In the genomic region with DNA sequence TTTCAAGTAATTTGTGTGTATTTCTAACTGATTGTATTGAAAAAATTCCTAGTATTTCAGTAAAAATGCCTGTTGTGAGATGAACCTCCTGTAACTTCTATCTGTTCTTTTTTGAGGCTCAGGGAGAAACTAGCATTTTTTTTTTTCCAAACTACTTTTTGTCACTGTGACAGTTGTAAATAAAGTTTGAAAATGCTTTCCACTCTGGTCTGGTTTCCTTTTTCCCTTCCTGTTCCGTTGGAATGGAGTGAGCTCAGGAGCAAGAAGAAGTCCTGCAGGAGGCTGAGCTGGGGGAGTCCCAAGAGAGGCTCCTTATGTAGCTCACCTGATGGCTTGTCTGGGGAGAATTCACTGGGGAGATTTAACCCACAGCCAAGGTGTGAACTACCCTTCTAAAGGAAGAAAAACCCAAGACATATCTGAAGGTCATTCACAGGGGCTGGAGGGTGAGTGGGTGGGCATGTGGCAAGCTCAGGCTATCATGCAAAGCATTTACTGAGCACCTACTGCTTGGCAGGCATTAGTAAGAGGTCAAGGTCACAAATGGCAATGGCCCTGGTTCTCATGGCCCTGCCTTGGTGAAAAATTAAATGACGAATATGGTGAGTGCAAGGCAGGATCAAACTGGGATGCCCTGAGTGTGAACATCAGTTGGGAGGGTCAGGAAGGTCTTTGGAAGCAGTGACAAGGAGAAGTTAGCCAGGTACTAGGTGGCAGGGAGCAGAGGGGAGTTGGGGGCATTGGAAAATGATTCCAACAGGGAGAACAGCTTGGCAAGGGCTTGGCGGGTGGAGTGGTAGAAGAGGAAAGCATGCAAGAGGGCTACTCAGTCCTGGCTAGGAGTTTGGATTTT, we compare ENCODE assay signal across 17 cellular contexts. TPM values are rescaled to one million over a fixed set of nuclear protein-coding genes. Genes with fewer than 3 reads are reported as not detected.
DNase-seq lines count a peak whose midpoint lies in the region; ATAC-seq and TF ChIP-seq lines count a peak whose summit lies in the region.
"Had no signal": no experiment of that assay in that cellular context is flagged by ENCODE, and none has a peak within 500 bp of the region (broad histone marks: within the 10 kb centered on the region; RNA-seq: fewer than 3 reads in every experiment).

No MANE protein-coding gene starts in this region.

- H3K4me1 Mint-ChIP-seq in activated CD8-positive, alpha-beta T cell treated with anti-CD3 and anti-CD28 coated beads, Interleukin-2, amount 10 ng/mL, durations not matched to agents 7 days and 5 days (ENCODE audit: low read depth): peaks cover 88% of the 10 kb centered on the region
- peaks cover 24% of the 10 kb centered on the region for H3K4me1 Mint-ChIP-seq in memory B cell

- WGBS in GM23248 (ENCODE audit: low coverage in 1 of 2, low lambda C conversion rate in 2 of 2, missing lambda C conversion rate in 2 of 2), 2 experiments: 89 to 96% methylated on average over 3 of the region's 3 CpGs

- H3K9me3 Mint-ChIP-seq in activated CD8-positive, alpha-beta T cell treated with anti-CD3 and anti-CD28 coated beads, Interleukin-2, amount 10 ng/mL, durations not matched to agents 7 days and 5 days (ENCODE audit: insufficient read depth): peaks cover 4% of the 10 kb centered on the region
- H3K9me3 Mint-ChIP-seq in memory B cell: peaks cover 5% of the 10 kb centered on the region

- peaks cover 47% of the 10 kb centered on the region for H3K79me2 ChIP-seq in GM23248 (ENCODE audit: insufficient read depth)

- no peak overlapping the region for H3K4me3 ChIP-seq in left ventricle myocardium inferior
- H3K4me3 ChIP-seq in GM23248: no peak overlapping the region
- H3K4me3 ChIP-seq: gastrocnemius medialis had no signal

- no peak overlapping the region for H2AFZ ChIP-seq in GM23248

- intact Hi-C loops in left ventricle myocardium inferior (cut with micrococcal nuclease) (no loop called here), left ventricle myocardium superior (cut with micrococcal nuclease) (no loop called here)

- H3F3A ChIP-seq in GM23248 (ENCODE audit: insufficient read depth): peaks cover 89% of the 10 kb centered on the region

- H3K36me3 ChIP-seq in left ventricle myocardium inferior (peaks cover 51% of the 10 kb centered on the region), GM23248 (ENCODE audit: low read depth) (peaks cover 58% of the 10 kb centered on the region)
- H3K36me3 ChIP-seq: gastrocnemius medialis had no signal

- no peak overlapping the region for H3K4me2 ChIP-seq in GM23248 (ENCODE audit: unreplicated experiment)

- H3K27ac Mint-ChIP-seq in activated CD8-positive, alpha-beta T cell treated with anti-CD3 and anti-CD28 coated beads, Interleukin-2, amount 10 ng/mL, durations not matched to agents 7 days and 5 days: peak overlapping the region; percentile 33
- H3K27ac Mint-ChIP-seq in memory B cell: peak overlapping the region; percentile 67

- DNase-seq in left ventricle myocardium inferior (no peak), left ventricle myocardium superior (no peak), memory B cell (ENCODE audit: low spot score in 2 of 2) (no peak), MV-4-11 (lab: John Stamatoyannopoulos, UW) (no peak), GM23248 (no peak), DMS53 treated with DMSO at 0.1 percent for 48 hours (lab: John Stamatoyannopoulos, UW; ENCODE audit: unreplicated experiment) (no peak)
- no peak for DNase-seq in activated CD8-positive, alpha-beta T cell treated with anti-CD3 and anti-CD28 coated beads, Interleukin-2, amount 10 ng/mL, durations not matched to agents 7 days and 5 days
- DNase-seq: activated CD4-positive, CD25-positive, alpha-beta regulatory T cell; activated CD8-positive, alpha-beta memory T cell treated with anti-CD3 and anti-CD28 coated beads, Interleukin-2, amount 50 U/mL, for 48 hours; DMS 273 treated with DMSO at 0.1 percent for 48 hours; gastrocnemius medialis; GDM1; NCI-H1105 treated with DMSO at 0.1 percent for 48 hours; NCI-H524; retina; SIG-M5; stimulated activated naive CD4-positive, alpha-beta T cell treated with Interleukin-2 at 50 U/mL for 16 hours had no signal

- H3K9me3 ChIP-seq in left ventricle myocardium inferior (replicated peaks) (peaks cover 20% of the 10 kb centered on the region), GM23248 (ENCODE audit: low read depth) (no peaks in the 10 kb centered on the region)
- H3K9me3 ChIP-seq: gastrocnemius medialis had no signal

- no peaks in the 10 kb centered on the region for H3K9me2 ChIP-seq in GM23248 (ENCODE audit: insufficient read depth)

- H3K36me3 Mint-ChIP-seq in activated CD8-positive, alpha-beta T cell treated with anti-CD3 and anti-CD28 coated beads, Interleukin-2, amount 10 ng/mL, durations not matched to agents 7 days and 5 days (ENCODE audit: low read depth): peaks cover 86% of the 10 kb centered on the region
- H3K36me3 Mint-ChIP-seq in memory B cell: peaks cover 48% of the 10 kb centered on the region

- POLR2A ChIA-PET in activated CD8-positive, alpha-beta T cell treated with anti-CD3 and anti-CD28 coated beads, Interleukin-2, amount 10 ng/mL, durations not matched to agents 7 days and 5 days (lab: Charles Lee): interaction anchor here (0.7 kb wide), 1 partner anchor 75 kb away, joined by 3 read pairs; no protein-coding TSS in a partner anchor

- H3K27me3 ChIP-seq in left ventricle myocardium inferior (ENCODE audit: low read depth) (no peaks in the 10 kb centered on the region), GM23248 (replicated peaks; ENCODE audit: insufficient read depth) (no peaks in the 10 kb centered on the region)
- H3K27me3 ChIP-seq: gastrocnemius medialis had no signal

- ATAC-seq in left ventricle myocardium superior: no peak
- ATAC-seq in activated CD8-positive, alpha-beta T cell treated with anti-CD3 and anti-CD28 coated beads, Interleukin-2, amount 10 ng/mL, durations not matched to agents 7 days and 5 days: no peak
- no peak for ATAC-seq in memory B cell (ENCODE audit: low read depth)
- ATAC-seq: gastrocnemius medialis had no signal

- no peaks in the 10 kb centered on the region for H3K27me3 Mint-ChIP-seq in activated CD8-positive, alpha-beta T cell treated with anti-CD3 and anti-CD28 coated beads, Interleukin-2, amount 10 ng/mL, durations not matched to agents 7 days and 5 days (ENCODE audit: low read depth)
- no peaks in the 10 kb centered on the region for H3K27me3 Mint-ChIP-seq in memory B cell

- in situ Hi-C loops in GM23248 (cut with MboI): no loop called here

- no peak for TF ChIP-seq CTCF in left ventricle myocardium inferior (IDR thresholded peaks at IDR 0.05; ENCODE audit: borderline replicate concordance)

- H3K27ac ChIP-seq in left ventricle myocardium inferior (replicated peaks): peak overlapping the region; percentile 27
- H3K27ac ChIP-seq in GM23248: no peak overlapping the region
- H3K27ac ChIP-seq: gastrocnemius medialis had no signal

- CTCF ChIA-PET in activated CD8-positive, alpha-beta T cell treated with anti-CD3 and anti-CD28 coated beads, Interleukin-2, amount 10 ng/mL, durations not matched to agents 7 days and 5 days (lab: Charles Lee): interaction anchor here (1.3 to 19.1 kb wide), 3 partner anchors 8 to 74 kb away, joined by 3 to 268 read pairs (median 3); partner anchors contain the start of gene LBH

- H3K4me3 Mint-ChIP-seq in activated CD8-positive, alpha-beta T cell treated with anti-CD3 and anti-CD28 coated beads, Interleukin-2, amount 10 ng/mL, durations not matched to agents 7 days and 5 days: no peak overlapping the region
- H3K4me3 Mint-ChIP-seq in memory B cell: no peak overlapping the region

- H3K4me1 ChIP-seq in left ventricle myocardium inferior: peaks cover 41% of the 10 kb centered on the region
- no peaks in the 10 kb centered on the region for H3K4me1 ChIP-seq in GM23248 (ENCODE audit: insufficient read depth)
- H3K4me1 ChIP-seq: gastrocnemius medialis had no signal

- peaks cover 2% of the 10 kb centered on the region; the same call in 1 of the 2 replicates for H4K20me1 ChIP-seq in GM23248 (ENCODE audit: insufficient read depth)

- no peak overlapping the region for H3K9ac ChIP-seq in GM23248

RNA-seq across cellular contexts. Expression of gene LBH, which starts 28.7 kb away (rescaled TPM):
- total RNA-seq in left ventricle myocardium inferior (200 TPM), left ventricle myocardium superior (129 TPM)
- total RNA-seq in activated CD8-positive, alpha-beta T cell treated with anti-CD3 and anti-CD28 coated beads, Interleukin-2, amount 10 ng/mL, durations not matched to agents 7 days and 5 days: 100 to 1,000 TPM in 1 of 2 experiments, 10 to 100 TPM in 1; 97.0 to 100 TPM
- 189 and 285 TPM in 2 replicates for total RNA-seq in GM23248 (2014; rRNA removed; shearing (Covaris generic))
- 155 and 162 TPM in 2 replicates for polyA plus RNA-seq in GM23248 (2016; fragmentation: Nextera tagmentation; extraction: Ambion mirVana)
